ENCODE assay signal across 1 cellular context in the genomic region with DNA sequence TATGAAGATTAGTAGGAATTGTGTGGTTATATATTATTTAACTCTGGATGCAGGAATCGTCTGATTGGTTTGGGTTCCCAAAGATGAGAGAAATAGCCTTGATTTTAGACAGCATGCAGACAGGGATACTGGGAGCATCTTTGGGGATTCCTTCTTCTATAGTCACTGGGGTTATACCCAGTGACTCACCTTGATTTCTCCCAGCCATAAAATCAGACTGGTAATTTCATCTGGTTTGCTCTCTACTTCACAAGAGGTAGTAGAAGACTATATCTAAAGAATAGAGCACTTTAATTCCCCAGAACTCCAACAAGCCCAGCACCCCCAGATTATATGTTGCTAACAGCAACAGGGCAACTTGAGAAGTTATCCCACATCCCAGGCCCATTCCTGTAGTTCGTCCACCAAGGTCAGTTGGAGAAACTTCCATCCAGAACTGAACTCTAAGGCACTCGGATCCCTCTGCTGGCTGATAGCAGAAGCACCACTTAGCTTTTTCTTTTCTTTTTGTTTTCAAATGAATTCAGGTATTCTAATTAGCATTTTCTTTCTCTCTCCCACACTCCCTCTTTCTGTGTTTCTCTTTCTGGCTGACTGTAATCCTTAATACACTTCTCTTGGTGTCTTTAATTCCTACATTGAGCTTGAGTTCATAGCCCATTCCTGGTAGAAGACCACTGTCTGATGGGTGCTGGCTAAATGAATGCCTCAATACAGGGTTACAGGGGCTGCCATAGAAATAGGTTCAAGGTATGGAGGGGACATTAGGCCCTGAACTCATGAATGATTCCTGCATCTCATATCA.
TF ChIP-seq lines count a peak whose summit lies in the region.

No MANE protein-coding gene starts in this region.

TF ChIP-seq in IMR-90, 13 proteins besides CTCF, POLR2A, EP300 and RAD21:
- TF ChIP-seq MXI1 (IDR thresholded peaks at IDR 0.05; ENCODE audit: borderline replicate concordance, low read depth, low read length), result no peak
- peak; percentile 79 for TF ChIP-seq SMC3 (IDR thresholded peaks at IDR 0.05; ENCODE audit: low read depth, low read length)
- no peak for TF ChIP-seq ELK1 (IDR thresholded peaks at IDR 0.05; ENCODE audit: borderline replicate concordance, low read depth, low read length)
TF ChIP-seq in IMR-90: peak in this region for 1.
